In the genomic region with DNA sequence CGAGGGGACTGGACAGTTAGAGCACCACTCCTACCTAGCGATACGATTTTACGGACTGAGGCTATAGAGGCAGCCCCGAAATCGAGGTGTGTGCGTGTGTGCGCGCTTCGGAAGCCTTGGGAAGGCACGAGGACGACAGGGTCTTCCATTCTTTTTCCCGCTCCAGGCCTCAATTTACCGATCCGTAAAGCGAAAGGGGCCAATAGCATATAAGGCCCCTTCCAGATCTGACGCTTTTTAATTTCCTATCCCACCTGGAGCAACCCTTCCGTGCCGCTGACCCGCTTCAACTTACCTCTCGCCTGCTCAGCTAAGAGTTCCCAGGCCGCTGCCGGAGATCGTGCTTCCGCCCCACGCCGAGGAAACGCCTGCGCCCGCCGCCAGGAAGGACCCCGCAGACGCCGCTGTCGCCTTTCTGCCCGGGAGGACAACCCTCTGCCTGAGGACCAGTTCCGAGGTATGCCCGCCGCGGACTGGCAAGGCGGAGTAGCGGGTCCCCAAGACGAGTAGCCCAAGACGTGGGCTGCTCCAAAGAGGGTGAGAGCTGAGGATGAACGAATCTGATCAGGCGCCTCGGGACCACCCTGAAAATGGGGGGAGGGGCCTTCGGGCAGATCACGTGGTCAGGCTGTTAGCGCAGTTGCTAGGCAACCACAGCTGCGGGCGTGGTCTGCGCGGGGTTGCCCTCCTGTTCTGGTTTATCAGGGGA, we compare ENCODE assay signal across 8 cellular contexts. TPM values are rescaled to one million over a fixed set of nuclear protein-coding genes. Genes with fewer than 3 reads are reported as not detected.
DNase-seq lines count a peak whose midpoint lies in the region; ATAC-seq and TF ChIP-seq lines count a peak whose summit lies in the region.

A gene (minus strand): TSS at position 372 of the 709 bp plus-strand sequence. CDS start 4,924 bp downstream, outside the sequence.

- no peak for TF ChIP-seq EP300 in Ishikawa (IDR thresholded peaks at IDR 0.05; ENCODE audit: borderline replicate concordance)

- no peaks in the 10 kb centered on the region for H3K36me3 ChIP-seq in mucosa of descending colon (ENCODE audit: low read depth)

- DNase-seq in COR-L47 (lab: John Stamatoyannopoulos, UW) (peak; percentile 87), OCI-M2 (lab: John Stamatoyannopoulos, UW; ENCODE audit: unreplicated experiment) (peak; percentile 54), activated T-cell treated with anti-CD3 and anti-CD28 coated beads for 4 hours (peak; percentile 93), epithelial cell of prostate (ENCODE audit: low read depth, low spot score) (peak; percentile 48), mucosa of descending colon (peak; percentile 94 to 96 (median 95))
- DNase-seq in stimulated activated CD8-positive, alpha-beta memory T cell treated with anti-CD3 and anti-CD28 coated beads, Interleukin-4, amount 100 ng/mL, for 24 hours (ENCODE audit: low read depth) = peak; percentile 85

- H3K4me3 ChIP-seq in mucosa of descending colon = peak within 1 kb of the TSS; percentile 31

- H3K4me1 ChIP-seq in mucosa of descending colon (ENCODE audit: low read depth) = peaks cover 14% of the 10 kb centered on the region

- intact Hi-C loops in mucosa of descending colon (cut with DNase I, micrococcal nuclease) = no loop called here

- H3K9me3 ChIP-seq in mucosa of descending colon = no peaks in the 10 kb centered on the region

- TF ChIP-seq RAD21 in Ishikawa (IDR thresholded peaks at IDR 0.05; ENCODE audit: low read depth) = no peak

- ATAC-seq in GM21526 (IDR thresholded peaks at IDR 0.05; ENCODE audit: low FRiP score, unreplicated experiment) = peak; percentile 61
- ATAC-seq in mucosa of descending colon = peak; percentile 97

- H3K27ac ChIP-seq in epithelial cell of prostate = peak within 1 kb of the TSS; percentile 83

- no peak for TF ChIP-seq CTCF in mucosa of descending colon (IDR thresholded peaks at IDR 0.05)

TF ChIP-seq in Ishikawa, 13 proteins besides CTCF, POLR2A, EP300 and RAD21:
- TF ChIP-seq, protein P1, sequence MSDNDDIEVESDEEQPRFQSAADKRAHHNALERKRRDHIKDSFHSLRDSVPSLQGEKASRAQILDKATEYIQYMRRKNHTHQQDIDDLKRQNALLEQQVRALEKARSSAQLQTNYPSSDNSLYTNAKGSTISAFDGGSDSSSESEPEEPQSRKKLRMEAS (IDR thresholded peaks at IDR 0.05) = peak; percentile 89
- TF ChIP-seq, protein P2, sequence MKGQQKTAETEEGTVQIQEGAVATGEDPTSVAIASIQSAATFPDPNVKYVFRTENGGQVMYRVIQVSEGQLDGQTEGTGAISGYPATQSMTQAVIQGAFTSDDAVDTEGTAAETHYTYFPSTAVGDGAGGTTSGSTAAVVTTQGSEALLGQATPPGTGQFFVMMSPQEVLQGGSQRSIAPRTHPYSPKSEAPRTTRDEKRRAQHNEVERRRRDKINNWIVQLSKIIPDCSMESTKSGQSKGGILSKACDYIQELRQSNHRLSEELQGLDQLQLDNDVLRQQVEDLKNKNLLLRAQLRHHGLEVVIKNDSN (IDR thresholded peaks at IDR 0.05) = peak; percentile 98
- no peak for TF ChIP-seq YY1 (IDR thresholded peaks at IDR 0.05; ENCODE audit: low read depth)
- TF ChIP-seq CEBPB (IDR thresholded peaks at IDR 0.05) = no peak
- TF ChIP-seq TEAD4 (IDR thresholded peaks at IDR 0.05) = no peak
- TF ChIP-seq TAF1 (IDR thresholded peaks at IDR 0.05; ENCODE audit: low read depth) = peak; percentile 44; the same call in 1 of the 2 replicates
- no peak for TF ChIP-seq ZBTB7A (IDR thresholded peaks at IDR 0.05; ENCODE audit: low read depth)
- TF ChIP-seq CREB1 (IDR thresholded peaks at IDR 0.05; ENCODE audit: low read depth) = peak; percentile 90
- TF ChIP-seq, protein P3, sequence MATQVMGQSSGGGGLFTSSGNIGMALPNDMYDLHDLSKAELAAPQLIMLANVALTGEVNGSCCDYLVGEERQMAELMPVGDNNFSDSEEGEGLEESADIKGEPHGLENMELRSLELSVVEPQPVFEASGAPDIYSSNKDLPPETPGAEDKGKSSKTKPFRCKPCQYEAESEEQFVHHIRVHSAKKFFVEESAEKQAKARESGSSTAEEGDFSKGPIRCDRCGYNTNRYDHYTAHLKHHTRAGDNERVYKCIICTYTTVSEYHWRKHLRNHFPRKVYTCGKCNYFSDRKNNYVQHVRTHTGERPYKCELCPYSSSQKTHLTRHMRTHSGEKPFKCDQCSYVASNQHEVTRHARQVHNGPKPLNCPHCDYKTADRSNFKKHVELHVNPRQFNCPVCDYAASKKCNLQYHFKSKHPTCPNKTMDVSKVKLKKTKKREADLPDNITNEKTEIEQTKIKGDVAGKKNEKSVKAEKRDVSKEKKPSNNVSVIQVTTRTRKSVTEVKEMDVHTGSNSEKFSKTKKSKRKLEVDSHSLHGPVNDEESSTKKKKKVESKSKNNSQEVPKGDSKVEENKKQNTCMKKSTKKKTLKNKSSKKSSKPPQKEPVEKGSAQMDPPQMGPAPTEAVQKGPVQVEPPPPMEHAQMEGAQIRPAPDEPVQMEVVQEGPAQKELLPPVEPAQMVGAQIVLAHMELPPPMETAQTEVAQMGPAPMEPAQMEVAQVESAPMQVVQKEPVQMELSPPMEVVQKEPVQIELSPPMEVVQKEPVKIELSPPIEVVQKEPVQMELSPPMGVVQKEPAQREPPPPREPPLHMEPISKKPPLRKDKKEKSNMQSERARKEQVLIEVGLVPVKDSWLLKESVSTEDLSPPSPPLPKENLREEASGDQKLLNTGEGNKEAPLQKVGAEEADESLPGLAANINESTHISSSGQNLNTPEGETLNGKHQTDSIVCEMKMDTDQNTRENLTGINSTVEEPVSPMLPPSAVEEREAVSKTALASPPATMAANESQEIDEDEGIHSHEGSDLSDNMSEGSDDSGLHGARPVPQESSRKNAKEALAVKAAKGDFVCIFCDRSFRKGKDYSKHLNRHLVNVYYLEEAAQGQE (IDR thresholded peaks at IDR 0.05; ENCODE audit: low read depth) = no peak
TF ChIP-seq in Ishikawa: peak in this region for 4.

RNA-seq across cellular contexts. Expression of the gene that starts here (rescaled TPM):
- 10 to 100 TPM; 66.3 to 88.1 (median 82.0) TPM for total RNA-seq in mucosa of descending colon

Comparison
In these comparisons a context has a peak if more than half of its experiments do, and no peak if none do; other contexts are left out.
1. Peak in every context shown above with its lines: DNase-seq, ATAC-seq, H3K4me3 ChIP-seq and H3K27ac ChIP-seq.